Comparison of ENCODE assay signal across 30 cellular contexts in genomic region chr9:125416517-125416916, GRCh38.
"Had no signal": no experiment of that assay in that cellular context is flagged by ENCODE, and none has a peak within 500 bp of the region (broad histone marks: within the 10 kb centered on the region; RNA-seq: fewer than 3 reads in every experiment).

No MANE protein-coding gene starts in this region.

- H3K27me3 ChIP-seq: ascending aorta, breast epithelium, esophagus squamous epithelium, gastroesophageal sphincter, heart right ventricle had no signal

- H3K27ac ChIP-seq: ascending aorta, breast epithelium, coronary artery, epithelial cell of prostate, esophagus squamous epithelium, gastroesophageal sphincter, heart right ventricle had no signal

- H3K36me3 ChIP-seq: ascending aorta, breast epithelium, esophagus squamous epithelium, gastroesophageal sphincter, heart right ventricle had no signal

- H3K27ac Mint-ChIP-seq: activated CD4-positive, alpha-beta memory T cell treated with anti-CD3 and anti-CD28 coated beads for 36 hours; activated CD4-positive, alpha-beta T cell treated with anti-CD3 and anti-CD28 coated beads for 36 hours; activated CD4-positive, alpha-beta T cell treated with anti-CD3 and anti-CD28 coated beads, Interleukin-2, amount 10 ng/mL, durations not matched to agents 24 days and 14 days; activated CD8-positive, alpha-beta memory T cell treated with anti-CD3 and anti-CD28 coated beads, Interleukin-2, amount 10 ng/mL, durations not matched to agents 7 days and 5 days; activated CD8-positive, alpha-beta T cell treated with anti-CD3 and anti-CD28 coated beads, Interleukin-2, amount 10 ng/mL, durations not matched to agents 7 days and 5 days; activated naive CD4-positive, alpha-beta T cell treated with anti-CD3 and anti-CD28 coated beads, Interleukin-2, amount 10 ng/mL, durations not matched to agents 7 days and 5 days; activated naive CD4-positive, alpha-beta T cell treated with anti-CD3 and anti-CD28 coated beads, Interleukin-2, amount 50 U/mL, for 72 hours; activated naive CD8-positive, alpha-beta T cell treated with anti-CD3 and anti-CD28 coated beads, Interleukin-2, amount 10 ng/mL, durations not matched to agents 7 days and 5 days; activated T-cell treated with anti-CD3 and anti-CD28 coated beads, Interleukin-2, amount 50 U/mL, for 72 hours; dendritic cell treated with granulocyte-macrophage colony-stimulating factor and Interleukin-4, amounts not matched to agents 40 ng/mL and 50 ng/mL, for 4 days had no signal

- ATAC-seq: activated CD4-positive, alpha-beta T cell treated with anti-CD3 and anti-CD28 coated beads for 36 hours; activated CD8-positive, alpha-beta memory T cell treated with anti-CD3 and anti-CD28 coated beads, Interleukin-2, amount 10 ng/mL, durations not matched to agents 7 days and 5 days; activated CD8-positive, alpha-beta T cell treated with anti-CD3 and anti-CD28 coated beads, Interleukin-2, amount 10 ng/mL, durations not matched to agents 7 days and 5 days; activated naive CD4-positive, alpha-beta T cell treated with anti-CD3 and anti-CD28 coated beads, Interleukin-2, amount 50 U/mL, for 72 hours; activated T-cell treated with anti-CD3 and anti-CD28 coated beads, Interleukin-2, amount 50 U/mL, for 72 hours; gastroesophageal sphincter had no signal

- DNase-seq: activated CD4-positive, alpha-beta memory T cell treated with anti-CD3 and anti-CD28 coated beads for 36 hours; activated CD4-positive, alpha-beta T cell treated with anti-CD3 and anti-CD28 coated beads for 36 hours; activated CD4-positive, alpha-beta T cell treated with anti-CD3 and anti-CD28 coated beads, Interleukin-2, amount 10 ng/mL, durations not matched to agents 24 days and 14 days; activated CD4-positive, CD25-positive, alpha-beta regulatory T cell; activated CD4-positive, CD25-positive, alpha-beta regulatory T cell treated with anti-CD3 and anti-CD28 coated beads, Interleukin-2, amount 50 U/mL, for 72 hours; activated CD8-positive, alpha-beta memory T cell treated with anti-CD3 and anti-CD28 coated beads, Interleukin-2, amount 10 ng/mL, durations not matched to agents 7 days and 5 days; activated CD8-positive, alpha-beta memory T cell treated with anti-CD3 and anti-CD28 coated beads, Interleukin-2, amount 50 U/mL, for 4 hours; activated CD8-positive, alpha-beta T cell treated with anti-CD3 and anti-CD28 coated beads, Interleukin-2, amount 10 ng/mL, durations not matched to agents 7 days and 5 days; activated gamma-delta T cell; activated naive CD4-positive, alpha-beta T cell; activated naive CD4-positive, alpha-beta T cell treated with anti-CD3 and anti-CD28 coated beads, Interleukin-2, amount 10 ng/mL, durations not matched to agents 7 days and 5 days; activated naive CD8-positive, alpha-beta T cell treated with anti-CD3 and anti-CD28 coated beads, Interleukin-2, amount 10 ng/mL, durations not matched to agents 7 days and 5 days; activated T-cell treated with anti-CD3 and anti-CD28 coated beads, Interleukin-2, amount 50 U/mL, for 1 hour; activated T-cell treated with anti-CD3 and anti-CD28 coated beads, Interleukin-2, amount 50 U/mL, for 72 hours; effector CD8-positive, alpha-beta T cell; esophagus squamous epithelium; foreskin melanocyte; heart right ventricle; T-helper 2 cell had no signal

- H3K9me3 Mint-ChIP-seq: activated CD4-positive, alpha-beta memory T cell treated with anti-CD3 and anti-CD28 coated beads for 36 hours; activated CD4-positive, alpha-beta T cell treated with anti-CD3 and anti-CD28 coated beads, Interleukin-2, amount 10 ng/mL, durations not matched to agents 24 days and 14 days; activated naive CD4-positive, alpha-beta T cell treated with anti-CD3 and anti-CD28 coated beads, Interleukin-2, amount 10 ng/mL, durations not matched to agents 7 days and 5 days; activated naive CD4-positive, alpha-beta T cell treated with anti-CD3 and anti-CD28 coated beads, Interleukin-2, amount 50 U/mL, for 72 hours; activated naive CD8-positive, alpha-beta T cell treated with anti-CD3 and anti-CD28 coated beads, Interleukin-2, amount 10 ng/mL, durations not matched to agents 7 days and 5 days; activated T-cell treated with anti-CD3 and anti-CD28 coated beads, Interleukin-2, amount 50 U/mL, for 72 hours; brain; central memory CD8-positive, alpha-beta T cell; dendritic cell treated with granulocyte-macrophage colony-stimulating factor and Interleukin-4, amounts not matched to agents 40 ng/mL and 50 ng/mL, for 4 days had no signal

- H3K36me3 Mint-ChIP-seq: activated CD4-positive, alpha-beta memory T cell treated with anti-CD3 and anti-CD28 coated beads for 36 hours; activated CD8-positive, alpha-beta memory T cell treated with anti-CD3 and anti-CD28 coated beads, Interleukin-2, amount 10 ng/mL, durations not matched to agents 7 days and 5 days; activated naive CD4-positive, alpha-beta T cell treated with anti-CD3 and anti-CD28 coated beads, Interleukin-2, amount 10 ng/mL, durations not matched to agents 7 days and 5 days; activated naive CD4-positive, alpha-beta T cell treated with anti-CD3 and anti-CD28 coated beads, Interleukin-2, amount 50 U/mL, for 72 hours; activated naive CD8-positive, alpha-beta T cell treated with anti-CD3 and anti-CD28 coated beads, Interleukin-2, amount 10 ng/mL, durations not matched to agents 7 days and 5 days; brain had no signal

- FAIRE-seq: endometrium, endothelial cell of umbilical vein had no signal

- H3K4me3 Mint-ChIP-seq: activated CD4-positive, alpha-beta memory T cell treated with anti-CD3 and anti-CD28 coated beads for 36 hours; activated CD4-positive, alpha-beta T cell treated with anti-CD3 and anti-CD28 coated beads for 36 hours; activated CD4-positive, alpha-beta T cell treated with anti-CD3 and anti-CD28 coated beads, Interleukin-2, amount 10 ng/mL, durations not matched to agents 24 days and 14 days; activated CD8-positive, alpha-beta memory T cell treated with anti-CD3 and anti-CD28 coated beads, Interleukin-2, amount 10 ng/mL, durations not matched to agents 7 days and 5 days; activated CD8-positive, alpha-beta T cell treated with anti-CD3 and anti-CD28 coated beads, Interleukin-2, amount 10 ng/mL, durations not matched to agents 7 days and 5 days; activated naive CD4-positive, alpha-beta T cell treated with anti-CD3 and anti-CD28 coated beads, Interleukin-2, amount 10 ng/mL, durations not matched to agents 7 days and 5 days; activated naive CD8-positive, alpha-beta T cell treated with anti-CD3 and anti-CD28 coated beads, Interleukin-2, amount 10 ng/mL, durations not matched to agents 7 days and 5 days; activated T-cell treated with anti-CD3 and anti-CD28 coated beads, Interleukin-2, amount 50 U/mL, for 72 hours; brain; central memory CD8-positive, alpha-beta T cell; dendritic cell treated with granulocyte-macrophage colony-stimulating factor and Interleukin-4, amounts not matched to agents 40 ng/mL and 50 ng/mL, for 4 days had no signal

- H3K4me1 Mint-ChIP-seq: activated CD4-positive, alpha-beta T cell treated with anti-CD3 and anti-CD28 coated beads for 36 hours; activated CD4-positive, alpha-beta T cell treated with anti-CD3 and anti-CD28 coated beads, Interleukin-2, amount 10 ng/mL, durations not matched to agents 24 days and 14 days; activated CD8-positive, alpha-beta memory T cell treated with anti-CD3 and anti-CD28 coated beads, Interleukin-2, amount 10 ng/mL, durations not matched to agents 7 days and 5 days; activated naive CD4-positive, alpha-beta T cell treated with anti-CD3 and anti-CD28 coated beads, Interleukin-2, amount 10 ng/mL, durations not matched to agents 7 days and 5 days; activated naive CD8-positive, alpha-beta T cell treated with anti-CD3 and anti-CD28 coated beads, Interleukin-2, amount 10 ng/mL, durations not matched to agents 7 days and 5 days; central memory CD8-positive, alpha-beta T cell had no signal

- H3K4me1 ChIP-seq: ascending aorta, breast epithelium, esophagus squamous epithelium, heart right ventricle had no signal

- H3K9me3 ChIP-seq: ascending aorta, breast epithelium, esophagus squamous epithelium, gastroesophageal sphincter, heart right ventricle had no signal

- H3K4me3 ChIP-seq: ascending aorta, breast epithelium, coronary artery, esophagus squamous epithelium, gastroesophageal sphincter, heart right ventricle had no signal

- H3K27me3 Mint-ChIP-seq: activated CD4-positive, alpha-beta T cell treated with anti-CD3 and anti-CD28 coated beads for 36 hours; activated CD4-positive, alpha-beta T cell treated with anti-CD3 and anti-CD28 coated beads, Interleukin-2, amount 10 ng/mL, durations not matched to agents 24 days and 14 days; activated CD8-positive, alpha-beta memory T cell treated with anti-CD3 and anti-CD28 coated beads, Interleukin-2, amount 10 ng/mL, durations not matched to agents 7 days and 5 days had no signal
